ENCODE assay signal across 15 cellular contexts in genomic region chr15:47186071-47186470, GRCh38.
A peak's percentile ranks its signal among the peaks of the same experiment; 100 is the strongest.
DNase-seq lines count a peak whose midpoint lies in the region; TF ChIP-seq lines count a peak whose summit lies in the region.
"Had no signal": no experiment of that assay in that cellular context is flagged by ENCODE, and none has a peak within 500 bp of the region (broad histone marks: within the 10 kb centered on the region; RNA-seq: fewer than 3 reads in every experiment).

No MANE protein-coding gene starts in this region.

- TF ChIP-seq CTCF in prostate gland (IDR thresholded peaks at IDR 0.05): no peak

- TF ChIP-seq POLR2A in prostate gland (IDR thresholded peaks at IDR 0.05): no peak

- DNase-seq in NCI-H1092 treated with DMSO at 0.1 percent for 48 hours (lab: John Stamatoyannopoulos, UW) (peak; percentile 18), NCI-H1092 (lab: John Stamatoyannopoulos, UW) (no peak), NCI-H1105 (lab: John Stamatoyannopoulos, UW) (peak; percentile 18), NCI-H82 treated with DMSO at 0.1 percent for 48 hours (lab: John Stamatoyannopoulos, UW; ENCODE audit: unreplicated experiment) (peak; percentile 59), left kidney (ENCODE audit: low read depth, low spot score) (peak; percentile 27), NCI-H510A (lab: John Stamatoyannopoulos, UW) (no peak), prostate gland (ENCODE audit: low spot score) (no peak)
- DNase-seq: Caco-2; CD4-positive, CD25-positive, alpha-beta regulatory T cell; GOT3; Karpas-422; MG63; NCI-H1048; NCI-H2029; SJCRH30 had no signal

- intact Hi-C loops in prostate gland (cut with DNase I): no loop called here

- H3K36me3 ChIP-seq in prostate gland: no peaks in the 10 kb centered on the region
- H3K36me3 ChIP-seq: MG63, SJCRH30 had no signal

- no peak overlapping the region for H3K27ac ChIP-seq in prostate gland
- H3K27ac ChIP-seq: SJCRH30 had no signal

- H3K4me3 ChIP-seq in prostate gland: no peak overlapping the region
- H3K4me3 ChIP-seq: MG63, SJCRH30 had no signal

- H3K9me3 ChIP-seq in prostate gland: no peaks in the 10 kb centered on the region
- H3K9me3 ChIP-seq: Caco-2, MG63, SJCRH30 had no signal

- peaks cover 2% of the 10 kb centered on the region for H3K27me3 ChIP-seq in prostate gland (replicated peaks; ENCODE audit: insufficient read depth)
- H3K27me3 ChIP-seq: SJCRH30 had no signal

- H3K4me1 ChIP-seq in prostate gland (replicated peaks): no peaks in the 10 kb centered on the region
- H3K4me1 ChIP-seq: Caco-2, SJCRH30 had no signal

- 98% methylated on average over 3 of the region's 3 CpGs for WGBS in prostate gland

Comparison
In these comparisons a context has a peak if more than half of its experiments do, and no peak if none do; other contexts are left out.
1. DNase-seq: peak in NCI-H1092 treated with DMSO at 0.1 percent for 48 hours (single experiment), NCI-H1105 (single experiment), NCI-H82 treated with DMSO at 0.1 percent for 48 hours (single experiment) and left kidney (single experiment); none in NCI-H1092 (single experiment), NCI-H510A (single experiment) and prostate gland (single experiment).